In the genomic region with DNA sequence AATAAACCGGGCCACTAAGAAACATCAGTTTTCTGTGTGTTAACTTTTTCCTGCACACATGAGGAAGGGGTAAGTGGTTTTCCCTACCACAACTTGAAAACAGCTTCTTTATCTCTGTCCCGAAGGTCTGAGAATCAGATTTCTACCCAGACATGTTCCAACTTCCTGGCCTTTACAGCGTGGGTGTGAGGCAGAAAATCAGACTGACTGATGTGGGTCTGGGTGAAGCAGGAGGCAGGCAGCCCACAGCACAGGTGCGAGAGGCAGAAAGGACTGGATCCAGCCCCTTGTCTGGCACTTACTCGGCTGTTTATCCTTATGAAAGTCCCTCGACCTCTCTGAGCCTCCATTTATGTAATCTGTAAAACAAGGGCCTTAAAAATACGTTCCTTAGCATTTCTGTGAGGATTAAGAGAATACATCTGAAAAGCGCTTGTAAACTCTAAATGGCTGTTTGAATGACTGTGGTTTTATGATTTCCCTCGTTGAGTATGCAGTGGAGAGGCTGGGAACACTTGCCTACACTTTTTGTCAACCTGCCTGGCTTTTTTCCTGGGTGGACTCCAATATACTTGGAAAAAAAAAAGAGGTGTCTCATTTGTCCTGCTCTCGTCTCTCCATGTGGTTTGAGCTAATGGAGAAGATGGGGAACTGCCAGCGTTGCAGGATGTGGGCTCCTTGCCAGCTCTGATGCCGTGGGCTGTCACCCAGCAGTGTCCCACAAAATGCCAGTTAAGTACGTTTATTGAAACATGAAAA, we compare ENCODE assay signal across 16 cellular contexts. TPM values are rescaled to one million over a fixed set of nuclear protein-coding genes. Genes with fewer than 3 reads are reported as not detected.
DNase-seq lines count a peak whose midpoint lies in the region; ATAC-seq, FAIRE-seq and TF ChIP-seq lines count a peak whose summit lies in the region.
"Had no signal": no experiment of that assay in that cellular context is flagged by ENCODE, and none has a peak within 500 bp of the region (broad histone marks: within the 10 kb centered on the region; RNA-seq: fewer than 3 reads in every experiment).

No MANE protein-coding gene starts in this region.

- no peak overlapping the region for H3K4me2 ChIP-seq in hepatocyte

- H3K4me3 ChIP-seq in hepatocyte (no peak overlapping the region), upper lobe of left lung (no peak overlapping the region), ascending aorta (no peak overlapping the region)
- H3K4me3 ChIP-seq: breast epithelium, SJSA1, thyroid gland had no signal

- H3K27ac ChIP-seq in hepatocyte (no peak overlapping the region), upper lobe of left lung (peak overlapping the region in 2 of 4 donors; percentile 9 to 57), ascending aorta (no peak overlapping the region)
- H3K27ac ChIP-seq: breast epithelium, SJSA1, thyroid gland had no signal

- H3K36me3 ChIP-seq in hepatocyte (replicated peaks; ENCODE audit: insufficient read depth, low read depth) = no peaks in the 10 kb centered on the region
- H3K36me3 ChIP-seq in upper lobe of left lung = no peaks in the 10 kb centered on the region
- no peaks in the 10 kb centered on the region for H3K36me3 ChIP-seq in ascending aorta
- H3K36me3 ChIP-seq: breast epithelium, SJSA1, thyroid gland had no signal

- H3K9me3 ChIP-seq in T-helper 17 cell (ENCODE audit: control insufficient read depth, low read length, poor library complexity, severe bottlenecking) (no peaks in the 10 kb centered on the region), hepatocyte (ENCODE audit: low read depth) (no peaks in the 10 kb centered on the region), upper lobe of left lung (no peaks in the 10 kb centered on the region), ascending aorta (no peaks in the 10 kb centered on the region)
- H3K9me3 ChIP-seq: breast epithelium, SJSA1, thyroid gland had no signal

- H3K4me3 Mint-ChIP-seq in T-helper 17 cell = peak overlapping the region; percentile 47
- H3K4me3 Mint-ChIP-seq: nephron progenitor cell had no signal

- peaks cover 11% of the 10 kb centered on the region for H3K4me1 Mint-ChIP-seq in T-helper 17 cell

- no peaks in the 10 kb centered on the region for H3K9me2 ChIP-seq in hepatocyte (replicated peaks; ENCODE audit: insufficient read depth)

- peak in 1 of 2 donors; percentile 16 for DNase-seq in activated naive CD4-positive, alpha-beta T cell treated with anti-CD3 and anti-CD28 coated beads, Interleukin-2, amount 50 U/mL, for 72 hours (ENCODE audit: low spot score in 2 of 2)
- no peak for DNase-seq in activated naive CD4-positive, alpha-beta T cell treated with Interleukin-2 at 50 U/mL for 16 hours
- no peak for DNase-seq in T-helper 17 cell
- peak; percentile 19 for DNase-seq in hepatocyte (ENCODE audit: low spot score)
- DNase-seq in upper lobe of left lung = no peak
- no peak for DNase-seq in ascending aorta (ENCODE audit: low spot score in 2 of 2)
- no peak for DNase-seq in GM12892 (ENCODE audit: insufficient read length)
- DNase-seq in NCI-H1436 treated with DMSO at 0.1 percent for 48 hours (lab: John Stamatoyannopoulos, UW) = no peak
- DNase-seq: effector CD8-positive, alpha-beta T cell; nephron progenitor cell; thyroid gland had no signal

- no peaks in the 10 kb centered on the region for H4K20me1 ChIP-seq in hepatocyte (ENCODE audit: insufficient read depth, poor library complexity, severe bottlenecking)

- no peak overlapping the region for H3K27ac Mint-ChIP-seq in activated naive CD4-positive, alpha-beta T cell treated with anti-CD3 and anti-CD28 coated beads, Interleukin-2, amount 50 U/mL, for 72 hours
- peak overlapping the region; percentile 11 for H3K27ac Mint-ChIP-seq in T-helper 17 cell
- H3K27ac Mint-ChIP-seq: nephron progenitor cell had no signal

- ATAC-seq in activated naive CD4-positive, alpha-beta T cell treated with anti-CD3 and anti-CD28 coated beads, Interleukin-2, amount 50 U/mL, for 72 hours = peak; percentile 54 to 72
- ATAC-seq in T-helper 17 cell = peak; percentile 59
- ATAC-seq in upper lobe of left lung (ENCODE audit: low FRiP score in 2 of 2) = peak; percentile 18 to 47

- no peaks in the 10 kb centered on the region for H3K36me3 Mint-ChIP-seq in activated naive CD4-positive, alpha-beta T cell treated with anti-CD3 and anti-CD28 coated beads, Interleukin-2, amount 50 U/mL, for 72 hours
- no peaks in the 10 kb centered on the region for H3K36me3 Mint-ChIP-seq in T-helper 17 cell (ENCODE audit: low read depth)

- no peak for FAIRE-seq in GM12892 (lab: Jason Lieb, UNC)
- FAIRE-seq: GM18507, HTR-8/SVneo had no signal

- peaks cover 28% of the 10 kb centered on the region for H3K27me3 Mint-ChIP-seq in T-helper 17 cell

- H3K27me3 ChIP-seq in hepatocyte = peaks cover 2% of the 10 kb centered on the region
- peaks cover 0 to 4% (median 0%) of the 10 kb centered on the region in 4 donors for H3K27me3 ChIP-seq in upper lobe of left lung
- H3K27me3 ChIP-seq in ascending aorta = no peaks in the 10 kb centered on the region
- H3K27me3 ChIP-seq: SJSA1, thyroid gland had no signal

- intact Hi-C loops in ascending aorta (cut with DNase I) = no loop called here

- TF ChIP-seq CTCF in hepatocyte (IDR thresholded peaks at IDR 0.05; ENCODE audit: poor library complexity) (no peak), upper lobe of left lung (IDR thresholded peaks at IDR 0.05) (no peak), ascending aorta (IDR thresholded peaks at IDR 0.05) (no peak)

- TF ChIP-seq POLR2A in upper lobe of left lung (IDR thresholded peaks at IDR 0.05) (no peak), GM12892 (IDR thresholded peaks at IDR 0.05; ENCODE audit: low read depth, low read length) (no peak)

- TF ChIP-seq EP300 in upper lobe of left lung (IDR thresholded peaks at IDR 0.05) = no peak

- no peaks in the 10 kb centered on the region for H3K9me3 Mint-ChIP-seq in activated naive CD4-positive, alpha-beta T cell treated with anti-CD3 and anti-CD28 coated beads, Interleukin-2, amount 50 U/mL, for 72 hours
- H3K9me3 Mint-ChIP-seq: nephron progenitor cell had no signal

- H2AFZ ChIP-seq in hepatocyte = no peak overlapping the region

- no peaks in the 10 kb centered on the region for H3K79me2 ChIP-seq in hepatocyte

- WGBS in hepatocyte (ENCODE audit: low lambda C conversion rate, missing lambda C conversion rate) = 49% methylated on average over 13 of the region's 13 CpGs
- WGBS in upper lobe of left lung, 2 donors = 20 to 24% methylated on average over 13 of the region's 13 CpGs

- H3K4me1 ChIP-seq in hepatocyte (ENCODE audit: insufficient read depth) (peaks cover 4% of the 10 kb centered on the region), upper lobe of left lung (peaks cover 0 to 26% (median 7%) of the 10 kb centered on the region in 4 donors), ascending aorta (no peaks in the 10 kb centered on the region)
- H3K4me1 ChIP-seq: breast epithelium, SJSA1, thyroid gland had no signal

RNA-seq across cellular contexts. Expression of a gene that starts 3.1 kb away (rescaled TPM):
- total RNA-seq in activated naive CD4-positive, alpha-beta T cell treated with anti-CD3 and anti-CD28 coated beads, Interleukin-2, amount 50 U/mL, for 72 hours = not detected
- not detected for total RNA-seq in T-helper 17 cell
- 0.12 TPM in 1 of 2 replicates, not detected in the other for total RNA-seq in hepatocyte
- not detected in 2 replicates for polyA plus RNA-seq in hepatocyte
- total RNA-seq in upper lobe of left lung = 10 to 100 TPM in 4 of 6 donors, 1 to 10 TPM in 2; 3.1 to 23.0 (median 14.5) TPM
- not detected for total RNA-seq in ascending aorta
- polyA plus RNA-seq in GM12892 (2012; ENCODE audit: missing spikeins) = not detected
- total RNA-seq: breast epithelium, SJSA1, thyroid gland had no signal
- polyA plus RNA-seq: AG04450 had no signal
